ENCODE assay signal across 8 cellular contexts in the genomic region with DNA sequence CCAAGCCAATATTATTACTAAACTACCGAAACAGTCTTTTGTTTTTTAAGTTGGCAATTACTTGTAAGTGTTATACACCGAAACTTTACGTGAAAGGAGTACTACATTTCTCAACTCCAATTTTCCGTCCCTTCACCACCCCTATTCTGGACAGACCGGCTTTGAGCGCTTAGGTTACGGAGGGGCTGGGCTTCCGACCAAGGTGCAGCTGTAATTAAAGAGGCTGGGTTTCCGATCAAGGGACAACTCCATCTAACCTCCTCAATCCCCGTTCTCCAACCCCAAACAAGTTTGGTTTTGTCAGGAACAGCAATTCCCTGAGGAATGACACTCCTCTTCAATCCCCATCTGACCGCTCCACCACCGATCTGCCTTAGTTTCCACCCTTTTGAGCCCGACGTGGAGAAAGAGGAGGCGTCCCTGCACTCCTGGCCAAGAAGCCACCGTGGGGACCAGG. TPM values are rescaled to one million over a fixed set of nuclear protein-coding genes. Genes with fewer than 3 reads are reported as not detected.
DNase-seq lines count a peak whose midpoint lies in the region; ATAC-seq and TF ChIP-seq lines count a peak whose summit lies in the region.

No MANE protein-coding gene starts in this region.

- intact Hi-C loops in activated CD8-positive, alpha-beta T cell treated with anti-CD3 and anti-CD28 coated beads for 36 hours (cut with micrococcal nuclease) = loop anchor here (2.0 kb wide), 1 partner anchor 71 kb away; a partner anchor contains a TSS
- intact Hi-C loops in ovary (cut with DNase I) = no loop called here

- no peak for DNase-seq in Jurkat, Clone E6-1 (ENCODE audit: low read depth, low spot score)
- peak; percentile 47 for DNase-seq in activated CD8-positive, alpha-beta T cell treated with anti-CD3 and anti-CD28 coated beads for 36 hours
- DNase-seq in fibroblast of villous mesenchyme (ENCODE audit: low read depth) (peak; percentile 40), ovary (peak in 1 of 5 donors; percentile 28), GM03348 (ENCODE audit: low spot score) (no peak)

- no peaks in the 10 kb centered on the region for H3K9me3 ChIP-seq in ES-I3 (ENCODE audit: control insufficient read depth, insufficient read depth, low read length)
- H3K9me3 ChIP-seq in ovary = no peaks in the 10 kb centered on the region

- H3K36me3 Mint-ChIP-seq in activated CD8-positive, alpha-beta T cell treated with anti-CD3 and anti-CD28 coated beads for 36 hours (ENCODE audit: low read depth) = peaks cover 22% of the 10 kb centered on the region

- CTCF ChIA-PET in activated CD8-positive, alpha-beta T cell treated with anti-CD3 and anti-CD28 coated beads for 36 hours (lab: Charles Lee) = no interaction called here

- peaks cover 2% of the 10 kb centered on the region for H3K27me3 Mint-ChIP-seq in activated CD8-positive, alpha-beta T cell treated with anti-CD3 and anti-CD28 coated beads for 36 hours

- H3K9me3 Mint-ChIP-seq in activated CD8-positive, alpha-beta T cell treated with anti-CD3 and anti-CD28 coated beads for 36 hours = peaks cover 2% of the 10 kb centered on the region

- H3K4me1 Mint-ChIP-seq in activated CD8-positive, alpha-beta T cell treated with anti-CD3 and anti-CD28 coated beads for 36 hours (ENCODE audit: low read depth) = peaks cover 30% of the 10 kb centered on the region

- H3K9ac ChIP-seq in ES-I3 (ENCODE audit: low read depth, low read length) = peak overlapping the region; percentile 83

- TF ChIP-seq CTCF in activated CD8-positive, alpha-beta T cell treated with anti-CD3 and anti-CD28 coated beads for 36 hours (IDR thresholded peaks at IDR 0.05) = no peak
- no peak for TF ChIP-seq CTCF in fibroblast of villous mesenchyme (IDR thresholded peaks at IDR 0.05; ENCODE audit: insufficient read depth, low read depth, low read length)
- TF ChIP-seq CTCF in ovary (IDR thresholded peaks at IDR 0.05) = no peak

- POLR2A ChIA-PET in activated CD8-positive, alpha-beta T cell treated with anti-CD3 and anti-CD28 coated beads for 36 hours (lab: Charles Lee) = interaction anchor here (0.9 to 1.1 kb wide), 2 partner anchors 26 to 71 kb away, joined by 5 to 6 read pairs; a partner anchor contains a TSS

- no peak for TF ChIP-seq POLR2A in ovary (IDR thresholded peaks at IDR 0.05)

- no peak for TF ChIP-seq EP300 in ovary (IDR thresholded peaks at IDR 0.05)

- peak overlapping the region; percentile 93 for H3K4me3 Mint-ChIP-seq in activated CD8-positive, alpha-beta T cell treated with anti-CD3 and anti-CD28 coated beads for 36 hours

- H3K4me1 ChIP-seq in ES-I3 (ENCODE audit: insufficient read depth, low read length) (0 out of 2 replicates have a peak, but pooled peaks cover 7% of the 10 kb centered on the region), ovary (ENCODE audit: insufficient read depth) (peaks cover 14% of the 10 kb centered on the region)

- no peak for ATAC-seq in activated CD8-positive, alpha-beta T cell treated with anti-CD3 and anti-CD28 coated beads for 36 hours
- no peak for ATAC-seq in GM21390 (IDR thresholded peaks at IDR 0.05; ENCODE audit: unreplicated experiment)
- no peak for ATAC-seq in HG03175 (IDR thresholded peaks at IDR 0.05; ENCODE audit: unreplicated experiment)

- no peaks in the 10 kb centered on the region for H3K27me3 ChIP-seq in ovary

- H3K36me3 ChIP-seq in ES-I3 (ENCODE audit: insufficient read depth, low read length) = peaks cover 5% of the 10 kb centered on the region; the same call in 1 of the 2 replicates
- no peaks in the 10 kb centered on the region for H3K36me3 ChIP-seq in ovary

- H3K4me3 ChIP-seq in Jurkat, Clone E6-1 (ENCODE audit: low read length) = peak overlapping the region; percentile 98
- H3K4me3 ChIP-seq in fibroblast of villous mesenchyme (ENCODE audit: low read depth, low read length) = peak overlapping the region; percentile 97
- H3K4me3 ChIP-seq in ovary = peak overlapping the region; percentile 86

- peak overlapping the region; percentile 97 for H3K27ac Mint-ChIP-seq in activated CD8-positive, alpha-beta T cell treated with anti-CD3 and anti-CD28 coated beads for 36 hours

- peak overlapping the region; percentile 80 to 90 for H3K27ac ChIP-seq in ovary

- WGBS in ovary, 3 donors = 0% methylated on average over 16 of the region's 16 CpGs

RNA-seq across cellular contexts. Expression of a gene that starts 0.6 kb away (rescaled TPM):
- 19.8 TPM for polyA plus RNA-seq in Jurkat, Clone E6-1 (2012; ENCODE audit: insufficient read depth, insufficient read length)
- 10 to 100 TPM; 32.0 to 33.6 TPM for total RNA-seq in activated CD8-positive, alpha-beta T cell treated with anti-CD3 and anti-CD28 coated beads for 36 hours
- total RNA-seq in fibroblast of villous mesenchyme = 39.6 and 63.0 TPM in 2 replicates
- 10 to 100 TPM; 16.1 to 30.0 (median 18.5) TPM for total RNA-seq in ovary
- polyA plus RNA-seq in ovary = 10 to 100 TPM; 10.5 to 16.2 TPM

Comparison
In these comparisons a context has a peak if more than half of its experiments do, and no peak if none do; other contexts are left out.
1. DNase-seq: peak in activated CD8-positive, alpha-beta T cell treated with anti-CD3 and anti-CD28 coated beads for 36 hours (single experiment) and fibroblast of villous mesenchyme (single experiment); none in Jurkat, Clone E6-1 (single experiment) and GM03348 (single experiment).
2. Peak in every context shown above with its lines, with median percentiles within 50 percentile points of each other: H3K4me3 ChIP-seq.